10 cellular contexts compared by ENCODE assay signal in genomic region chr7:130277763-130278643, GRCh38. TPM values are rescaled to one million over a fixed set of nuclear protein-coding genes. Genes with fewer than 3 reads are reported as not detected.
DNase-seq lines count a peak whose midpoint lies in the region; ATAC-seq, FAIRE-seq and TF ChIP-seq lines count a peak whose summit lies in the region.
"Had no signal": no experiment of that assay in that cellular context is flagged by ENCODE, and none has a peak within 500 bp of the region (broad histone marks: within the 10 kb centered on the region; RNA-seq: fewer than 3 reads in every experiment).

No MANE protein-coding gene starts in this region.

- no peaks in the 10 kb centered on the region for H3K36me3 ChIP-seq in brain microvascular endothelial cell (replicated peaks)
- no peaks in the 10 kb centered on the region for H3K36me3 ChIP-seq in upper lobe of left lung

- H3K27me3 ChIP-seq in brain microvascular endothelial cell (replicated peaks) = no peaks in the 10 kb centered on the region
- H3K27me3 ChIP-seq in upper lobe of left lung = no peaks in the 10 kb centered on the region

- no peaks in the 10 kb centered on the region for H3K9me3 ChIP-seq in upper lobe of left lung

- peaks cover 1 to 9% (median 7%) of the 10 kb centered on the region in 4 donors for H3K4me1 ChIP-seq in upper lobe of left lung

- in situ Hi-C loops in brain microvascular endothelial cell (cut with HindIII; ENCODE audit: low pct_ligation_motif_present, low sequenced_read_pairs) = no loop called here

- H3K4me3 ChIP-seq in brain microvascular endothelial cell (ENCODE audit: low read depth, low read length) (no peak overlapping the region), upper lobe of left lung (no peak overlapping the region)

- no peak for TF ChIP-seq EP300 in upper lobe of left lung (IDR thresholded peaks at IDR 0.05)

- TF ChIP-seq POLR2A in upper lobe of left lung (IDR thresholded peaks at IDR 0.05) = no peak

- peak; percentile 41 to 75 for ATAC-seq in upper lobe of left lung (ENCODE audit: low FRiP score in 2 of 2)
- ATAC-seq in HG03097 (IDR thresholded peaks at IDR 0.05; ENCODE audit: low FRiP score, unreplicated experiment) = no peak

- peak overlapping the region; percentile 39 for H3K27ac ChIP-seq in brain microvascular endothelial cell
- H3K27ac ChIP-seq in upper lobe of left lung = no peak overlapping the region
- H3K27ac ChIP-seq: KMS-11 had no signal

- DNase-seq in EH (ENCODE audit: low read depth) (peak; percentile 76), NCI-H2171 (lab: John Stamatoyannopoulos, UW) (peak; percentile 57), brain microvascular endothelial cell (peak; percentile 59), kidney glomerular epithelial cell (lab: John Stamatoyannopoulos, UW) (peak; percentile 34), upper lobe of left lung (peak in 1 of 2 donors; percentile 27), urothelium cell line (ENCODE audit: low spot score) (no peak)
- DNase-seq in activated effector memory CD4-positive, alpha-beta T cell treated with anti-CD3 and anti-CD28 coated beads, Interleukin-2, amount 50 U/mL, for 16 hours = no peak
- DNase-seq: naive B cell had no signal

- WGBS in upper lobe of left lung, 2 donors = 67 to 68% methylated on average over 15 of the region's 15 CpGs

- FAIRE-seq in urothelium cell line (lab: Jason Lieb, UNC) = no peak

- TF ChIP-seq CTCF in brain microvascular endothelial cell (IDR thresholded peaks at IDR 0.05; ENCODE audit: low read depth, low read length, missing control alignments) (peak; percentile 75), upper lobe of left lung (IDR thresholded peaks at IDR 0.05) (peak in 5 of 6 experiments; percentile 34 to 56 (median 44))

RNA-seq across cellular contexts. Expression of gene CPA2, which starts 11.3 kb away (rescaled TPM):
- 1 to 10 TPM in 2 of 6 donors, not detected in 4; 1.1 to 2.8 TPM for total RNA-seq in upper lobe of left lung

RNA-seq across cellular contexts. Expression of gene CPA4, which starts 15.0 kb away (rescaled TPM):
- under 1 TPM in 2 of 6 donors, not detected in 4; 0.20 to 0.34 TPM for total RNA-seq in upper lobe of left lung

Comparison
In these comparisons a context has a peak if more than half of its experiments do, and no peak if none do; other contexts are left out.
1. DNase-seq: peak in EH (single experiment), NCI-H2171 (single experiment), brain microvascular endothelial cell (single experiment) and kidney glomerular epithelial cell (single experiment); none in urothelium cell line (single experiment) and activated effector memory CD4-positive, alpha-beta T cell treated with anti-CD3 and anti-CD28 coated beads, Interleukin-2, amount 50 U/mL, for 16 hours (single experiment).